8 cellular contexts compared by ENCODE assay signal in genomic region chr6:111605100-111605748, GRCh38. TPM values are rescaled to one million over a fixed set of nuclear protein-coding genes. Genes with fewer than 3 reads are reported as not detected.
DNase-seq lines count a peak whose midpoint lies in the region; ATAC-seq and TF ChIP-seq lines count a peak whose summit lies in the region.

No MANE protein-coding gene starts in this region.

- H3K27ac ChIP-seq in osteoblast (ENCODE audit: low read depth, low read length), result peak overlapping the region; percentile 98

- peaks cover 7% of the 10 kb centered on the region for H3K36me3 ChIP-seq in osteoblast (ENCODE audit: insufficient read depth, low read length)

- peak overlapping the region; percentile 93 for H3K4me3 Mint-ChIP-seq in activated naive CD8-positive, alpha-beta T cell

- H3K4me2 ChIP-seq in osteoblast (ENCODE audit: insufficient read depth, low read length), result peak overlapping the region; percentile 85

- intact Hi-C loops in Right ventricle myocardium superior (cut with DNase I), result no loop called here

- ATAC-seq in HG02840 (IDR thresholded peaks at IDR 0.05; ENCODE audit: low FRiP score, unreplicated experiment) (peak; percentile 43), Right ventricle myocardium superior (ENCODE audit: poor library complexity) (peak; percentile 67)

- H3K27ac Mint-ChIP-seq in activated naive CD8-positive, alpha-beta T cell, result peak overlapping the region; percentile 99

- H3K4me1 Mint-ChIP-seq in activated naive CD8-positive, alpha-beta T cell (ENCODE audit: low read depth), result peaks cover 55% of the 10 kb centered on the region

- H3K27me3 ChIP-seq in osteoblast (ENCODE audit: insufficient read depth, low read length), result no peaks in the 10 kb centered on the region

- H2AFZ ChIP-seq in osteoblast (ENCODE audit: low read length), result peak overlapping the region; percentile 19

- H3K9me3 Mint-ChIP-seq in activated naive CD8-positive, alpha-beta T cell (ENCODE audit: low read depth), result no peaks in the 10 kb centered on the region

- H4K20me1 ChIP-seq in osteoblast (ENCODE audit: insufficient read depth, low read length), result no peaks in the 10 kb centered on the region

- DNase-seq in activated T-cell treated with anti-CD3 and anti-CD28 coated beads for 24 hours (ENCODE audit: low read depth) (peak; percentile 5), activated T-cell treated with anti-CD3 and anti-CD28 coated beads for 4 hours (no peak), NCI-H774 (lab: John Stamatoyannopoulos, UW) (peak; percentile 68), Right ventricle myocardium superior (peak; percentile 86), osteoblast (ENCODE audit: insufficient read length, low spot score, missing footprints) (no peak), COR-L47 (lab: John Stamatoyannopoulos, UW) (no peak)

- H3K9me3 ChIP-seq in osteoblast (ENCODE audit: low read depth, low read length), result no peaks in the 10 kb centered on the region

- H3K4me1 ChIP-seq in osteoblast (ENCODE audit: insufficient read depth, low read length), result peaks cover 42% of the 10 kb centered on the region

- peaks cover 30% of the 10 kb centered on the region for H3K79me2 ChIP-seq in osteoblast (ENCODE audit: insufficient read depth, low read length)

- peak overlapping the region; percentile 76 for H3K4me3 ChIP-seq in osteoblast (ENCODE audit: insufficient read depth, low read length)

- H3K27me3 Mint-ChIP-seq in activated naive CD8-positive, alpha-beta T cell, result no peaks in the 10 kb centered on the region

- TF ChIP-seq CTCF in osteoblast (IDR thresholded peaks at IDR 0.05; ENCODE audit: extremely low read depth, low read depth, low read length), result no peak

- H3K36me3 Mint-ChIP-seq in activated naive CD8-positive, alpha-beta T cell, result no peaks in the 10 kb centered on the region

RNA-seq across cellular contexts. Expression of gene TRAF3IP2, which starts 0.5 kb away (rescaled TPM):
- total RNA-seq in Right ventricle myocardium superior (10.0 TPM), osteoblast (23.6 and 23.9 TPM in 2 replicates)

Comparison
In these comparisons a context has a peak if more than half of its experiments do, and no peak if none do; other contexts are left out.
1. DNase-seq: peak in activated T-cell treated with anti-CD3 and anti-CD28 coated beads for 24 hours (single experiment), NCI-H774 (single experiment) and Right ventricle myocardium superior (single experiment); none in activated T-cell treated with anti-CD3 and anti-CD28 coated beads for 4 hours (single experiment), osteoblast (single experiment) and COR-L47 (single experiment).